Comparison of ENCODE assay signal across 10 cellular contexts in genomic region chr2:47269316-47270232, GRCh38.
DNase-seq lines count a peak whose midpoint lies in the region; TF ChIP-seq lines count a peak whose summit lies in the region.
"Had no signal": no experiment of that assay in that cellular context is flagged by ENCODE, and none has a peak within 500 bp of the region (broad histone marks: within the 10 kb centered on the region; RNA-seq: fewer than 3 reads in every experiment).

No MANE protein-coding gene starts in this region.

- no peak overlapping the region for H3K4me3 Mint-ChIP-seq in mesothelial cell of epicardium

- POLR2A ChIA-PET in AG04449 (lab: Yijun Ruan, JAX): interaction anchor here (0.5 to 1.5 kb wide), 2 partner anchors 65 to 71 kb away, joined by 3 to 4 read pairs; no protein-coding TSS in a partner anchor

- H3K27me3 Mint-ChIP-seq in mesothelial cell of epicardium (ENCODE audit: low read depth): no peaks in the 10 kb centered on the region

- no peak overlapping the region for H3K4me3 ChIP-seq in AG04449 (ENCODE audit: low read depth, low read length)

- no peak for TF ChIP-seq CTCF in AG04449 (IDR thresholded peaks at IDR 0.05; ENCODE audit: insufficient read depth, low read length, missing control alignments)
- no peak for TF ChIP-seq CTCF in mesothelial cell of epicardium (IDR thresholded peaks at IDR 0.05; ENCODE audit: unreplicated experiment)

- CTCF ChIA-PET in AG04449 (lab: Yijun Ruan, JAX): interaction anchor here (1.1 to 5.8 kb wide), 5 partner anchors 9 to 97 kb away, joined by 3 to 56 read pairs (median 8); no protein-coding TSS in a partner anchor

- no peaks in the 10 kb centered on the region for H3K9me3 Mint-ChIP-seq in mesothelial cell of epicardium
- H3K9me3 Mint-ChIP-seq: nephron had no signal

- no peak overlapping the region for H3K27ac Mint-ChIP-seq in mesothelial cell of epicardium

- H3K36me3 Mint-ChIP-seq in mesothelial cell of epicardium: no peaks in the 10 kb centered on the region

- peak; percentile 91 for DNase-seq in AG04449 (ENCODE audit: low read depth, low spot score)
- peak; percentile 98 for DNase-seq in NCI-H226
- DNase-seq in epidermal melanocyte (ENCODE audit: insufficient read length, low spot score): peak; percentile 44
- peak; percentile 93 for DNase-seq in myocyte (ENCODE audit: low read depth)
- no peak for DNase-seq in hippocampal formation (lab: John Stamatoyannopoulos, UW)
- DNase-seq in COLO668 (lab: John Stamatoyannopoulos, UW; ENCODE audit: unreplicated experiment): no peak
- DNase-seq in mesothelial cell of epicardium (ENCODE audit: low spot score in 2 of 2, unreplicated experiment in 2 of 2): no peak
- DNase-seq in NCI-H2227 (lab: John Stamatoyannopoulos, UW; ENCODE audit: unreplicated experiment): no peak
- DNase-seq: H7 had no signal

- peaks cover 21% of the 10 kb centered on the region for H3K4me1 Mint-ChIP-seq in mesothelial cell of epicardium

Comparison
In these comparisons a context has a peak if more than half of its experiments do, and no peak if none do; other contexts are left out.
1. DNase-seq: peak in AG04449 (single experiment), NCI-H226 (single experiment), epidermal melanocyte (single experiment) and myocyte (single experiment); none in hippocampal formation (0 of 2), COLO668 (single experiment), mesothelial cell of epicardium (0 of 2) and NCI-H2227 (single experiment).